In genomic region chr11:121595717-121596156, GRCh38 we compare ENCODE assay signal across 11 cellular contexts.
DNase-seq lines count a peak whose midpoint lies in the region; ATAC-seq and TF ChIP-seq lines count a peak whose summit lies in the region.
"Had no signal": no experiment of that assay in that cellular context is flagged by ENCODE, and none has a peak within 500 bp of the region (broad histone marks: within the 10 kb centered on the region; RNA-seq: fewer than 3 reads in every experiment).

No MANE protein-coding gene starts in this region.

- TF ChIP-seq CTCF in right atrium auricular region (IDR thresholded peaks at IDR 0.05) (no peak), upper lobe of left lung (IDR thresholded peaks at IDR 0.05) (no peak), colonic mucosa (IDR thresholded peaks at IDR 0.05) (no peak)

- H3K4me3 ChIP-seq in right atrium auricular region = no peak overlapping the region
- H3K4me3 ChIP-seq in upper lobe of left lung = no peak overlapping the region
- H3K4me3 ChIP-seq in colonic mucosa = no peak overlapping the region

- H3K9me3 ChIP-seq in right atrium auricular region = no peaks in the 10 kb centered on the region
- no peaks in the 10 kb centered on the region for H3K9me3 ChIP-seq in upper lobe of left lung
- H3K9me3 ChIP-seq in colonic mucosa = no peaks in the 10 kb centered on the region

- no peak overlapping the region for H3K27ac ChIP-seq in right atrium auricular region
- peak overlapping the region in 1 of 4 donors; percentile 1 for H3K27ac ChIP-seq in upper lobe of left lung
- H3K27ac ChIP-seq in colonic mucosa = no peak overlapping the region
- H3K27ac ChIP-seq: 22Rv1, neutrophil had no signal

- TF ChIP-seq EP300 in upper lobe of left lung (IDR thresholded peaks at IDR 0.05) = peak in 1 of 4 donors; percentile 68

- H3K4me1 ChIP-seq in right atrium auricular region (no peaks in the 10 kb centered on the region), upper lobe of left lung (peaks cover 0 to 11% (median 6%) of the 10 kb centered on the region in 4 donors), colonic mucosa (no peaks in the 10 kb centered on the region)

- H3K36me3 ChIP-seq in right atrium auricular region = no peaks in the 10 kb centered on the region
- H3K36me3 ChIP-seq in upper lobe of left lung = peaks cover 0 to 11% (median 1%) of the 10 kb centered on the region in 4 donors
- H3K36me3 ChIP-seq in colonic mucosa = no peaks in the 10 kb centered on the region

- TF ChIP-seq POLR2A in upper lobe of left lung (IDR thresholded peaks at IDR 0.05) = no peak

- 61 to 64% methylated on average over 15 of the region's 15 CpGs for WGBS in upper lobe of left lung, 2 donors

- intact Hi-C loops in colonic mucosa (cut with DNase I) = no loop called here

- no peak overlapping the region for H3K9ac ChIP-seq in colonic mucosa (ENCODE audit: low read depth in 2 of 2, low read length in 2 of 2)

- peak; percentile 57 for DNase-seq in SIG-M5 treated with dmso at 0.1 percent for 504 hours (lab: John Stamatoyannopoulos, UW; ENCODE audit: unreplicated experiment)
- DNase-seq in SIG-M5 (lab: John Stamatoyannopoulos, UW) = no peak
- peak; percentile 94 for DNase-seq in amniotic stem cell (lab: John Stamatoyannopoulos, UW)
- DNase-seq in right atrium auricular region (ENCODE audit: low spot score) = peak; percentile 80
- DNase-seq in upper lobe of left lung = peak in 1 of 2 donors; percentile 81
- no peak for DNase-seq in activated CD8-positive, alpha-beta memory T cell treated with anti-CD3 and anti-CD28 coated beads, Interleukin-2, amount 50 U/mL, for 48 hours
- no peak for DNase-seq in colonic mucosa
- DNase-seq: Kasumi-1 had no signal

- ATAC-seq in upper lobe of left lung (ENCODE audit: low FRiP score in 2 of 2) (peak; percentile 81 to 86), HG02759 (IDR thresholded peaks at IDR 0.05; ENCODE audit: unreplicated experiment) (no peak)

- H3K27me3 ChIP-seq in right atrium auricular region (no peaks in the 10 kb centered on the region), upper lobe of left lung (no peaks in the 10 kb centered on the region), colonic mucosa (no peaks in the 10 kb centered on the region)
- H3K27me3 ChIP-seq: neutrophil had no signal

Comparison
In these comparisons a context has a peak if more than half of its experiments do, and no peak if none do; other contexts are left out.
1. DNase-seq: peak in SIG-M5 treated with dmso at 0.1 percent for 504 hours (single experiment), amniotic stem cell (single experiment) and right atrium auricular region (single experiment); none in SIG-M5 (single experiment), activated CD8-positive, alpha-beta memory T cell treated with anti-CD3 and anti-CD28 coated beads, Interleukin-2, amount 50 U/mL, for 48 hours (single experiment) and colonic mucosa (single experiment).